In genomic region chr18:44716697-44717163, GRCh38 we compare ENCODE assay signal across 1 cellular context.
TF ChIP-seq lines count a peak whose summit lies in the region.

No MANE protein-coding gene starts in this region.

TF ChIP-seq in SK-N-SH, 30 proteins besides CTCF, POLR2A, EP300 and RAD21 (continued from another document):
- TF ChIP-seq SIN3A (IDR thresholded peaks at IDR 0.05; ENCODE audit: borderline replicate concordance, low read depth, low read length) = no peak
- no peak for TF ChIP-seq RCOR1 (IDR thresholded peaks at IDR 0.05; ENCODE audit: low read length)
- no peak for TF ChIP-seq TCF12 (IDR thresholded peaks at IDR 0.05)
- no peak for TF ChIP-seq FOSL2 (IDR thresholded peaks at IDR 0.05; ENCODE audit: borderline replicate concordance, low read depth)
- TF ChIP-seq POLR2AphosphoS5 (IDR thresholded peaks at IDR 0.05; ENCODE audit: low read depth, low read length) = no peak
- TF ChIP-seq RFX5 (IDR thresholded peaks at IDR 0.05; ENCODE audit: low read length) = no peak
- no peak for TF ChIP-seq NRF1 (IDR thresholded peaks at IDR 0.05; ENCODE audit: low read depth, low read length)
TF ChIP-seq in SK-N-SH: peak in this region for 0.
